ENCODE assay signal across 8 cellular contexts in the genomic region with DNA sequence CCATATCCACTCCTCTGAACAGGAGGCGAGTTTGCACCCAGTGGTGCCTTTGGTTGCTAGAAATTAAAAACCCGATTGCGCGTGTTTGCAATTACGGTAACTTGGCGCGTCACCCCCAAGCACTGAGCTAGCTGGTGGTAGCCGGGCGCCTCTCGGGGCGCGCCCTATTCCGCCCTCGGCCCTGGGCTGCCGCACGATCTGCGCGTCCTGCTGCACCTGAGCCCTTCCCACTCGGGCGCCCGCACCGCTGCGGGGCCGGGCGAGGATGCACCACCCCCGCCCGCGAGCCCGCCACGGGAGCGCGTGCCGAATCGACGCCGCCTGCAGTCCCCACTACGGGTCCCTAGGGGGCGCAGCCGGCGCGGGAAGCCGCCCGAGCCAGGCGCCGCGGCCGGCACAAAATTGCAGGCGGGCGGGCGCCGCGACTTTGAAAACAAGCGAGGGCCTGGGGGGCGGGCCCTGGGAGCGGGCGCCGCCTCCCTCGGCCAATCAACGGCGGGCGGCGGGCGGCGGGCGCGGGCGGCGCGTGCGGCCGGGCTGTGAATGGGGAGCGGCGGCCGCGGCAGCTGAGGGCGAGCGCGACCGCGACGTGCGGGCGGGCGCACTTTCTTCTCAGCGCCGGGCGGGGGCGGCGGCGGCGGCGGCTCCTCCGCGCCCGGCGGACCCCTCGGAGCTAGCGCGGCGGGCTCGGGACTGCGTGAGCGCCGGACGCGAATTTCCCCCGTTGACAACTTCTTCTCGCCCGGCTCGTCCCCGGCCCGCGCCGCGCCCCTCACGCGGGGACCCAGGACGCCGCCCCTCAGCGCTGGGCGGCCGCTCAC. TPM values are rescaled to one million over a fixed set of nuclear protein-coding genes. Genes with fewer than 3 reads are reported as not detected.
DNase-seq lines count a peak whose midpoint lies in the region; ATAC-seq and TF ChIP-seq lines count a peak whose summit lies in the region.

Gene SDK1 (plus strand): TSS at position 602 of the 821 bp plus-strand sequence. CDS start 335 bp downstream, outside the sequence.

- peak; percentile 91 for ATAC-seq in GM19025 (IDR thresholded peaks at IDR 0.05; ENCODE audit: low read depth, unreplicated experiment)
- peak; percentile 94 for ATAC-seq in HG03280 (IDR thresholded peaks at IDR 0.05; ENCODE audit: unreplicated experiment)
- peak; percentile 93 for ATAC-seq in activated CD8-positive, alpha-beta T cell treated with anti-CD3 and anti-CD28 coated beads for 36 hours

- H3K27me3 Mint-ChIP-seq in activated CD8-positive, alpha-beta T cell treated with anti-CD3 and anti-CD28 coated beads for 36 hours = peaks cover 30% of the 10 kb centered on the region

- no peaks in the 10 kb centered on the region for H3K36me3 Mint-ChIP-seq in activated CD8-positive, alpha-beta T cell treated with anti-CD3 and anti-CD28 coated beads for 36 hours (ENCODE audit: low read depth)

- intact Hi-C loops in activated CD8-positive, alpha-beta T cell treated with anti-CD3 and anti-CD28 coated beads for 36 hours (cut with micrococcal nuclease) = loop anchor here (5.0 kb wide), 1 partner anchor 371 kb away; no protein-coding TSS in a partner anchor

- no peak within 1 kb of the TSS for H3K27ac Mint-ChIP-seq in activated CD8-positive, alpha-beta T cell treated with anti-CD3 and anti-CD28 coated beads for 36 hours

- POLR2A ChIA-PET in activated CD8-positive, alpha-beta T cell treated with anti-CD3 and anti-CD28 coated beads for 36 hours (lab: Charles Lee) = interaction anchor here (0.9 to 1.4 kb wide), 2 partner anchors 65 to 164 kb away, joined by 3 to 5 read pairs; no protein-coding TSS in a partner anchor

- no peaks in the 10 kb centered on the region for H3K9me3 Mint-ChIP-seq in activated CD8-positive, alpha-beta T cell treated with anti-CD3 and anti-CD28 coated beads for 36 hours

- peak; percentile 66 for DNase-seq in AG08395 (ENCODE audit: low spot score)
- DNase-seq in NCI-H510A (lab: John Stamatoyannopoulos, UW) = peak; percentile 86
- peak; percentile 91 for DNase-seq in activated CD8-positive, alpha-beta T cell treated with anti-CD3 and anti-CD28 coated beads for 36 hours
- peak; percentile 83 for DNase-seq in effector CD4-positive, alpha-beta T cell
- DNase-seq in medulla oblongata (ENCODE audit: extremely low spot score) = peak; percentile 92
- DNase-seq in stimulated activated CD4-positive, alpha-beta T cell treated with anti-CD3 and anti-CD28 coated beads, TNF-alpha, amount 100 ng/mL, for 4 hours (ENCODE audit: low read depth in 3 of 3) = peak; percentile 83 to 91 (median 85)

- H3K4me3 Mint-ChIP-seq in activated CD8-positive, alpha-beta T cell treated with anti-CD3 and anti-CD28 coated beads for 36 hours = peak within 1 kb of the TSS; percentile 66

- CTCF ChIA-PET in activated CD8-positive, alpha-beta T cell treated with anti-CD3 and anti-CD28 coated beads for 36 hours (lab: Charles Lee) = interaction anchor here (0.9 to 2.2 kb wide), 11 partner anchors 9 to 423 kb away, joined by 3 to 19 read pairs (median 4); no protein-coding TSS in a partner anchor

- peak; percentile 85 for TF ChIP-seq CTCF in activated CD8-positive, alpha-beta T cell treated with anti-CD3 and anti-CD28 coated beads for 36 hours (IDR thresholded peaks at IDR 0.05)

- H3K4me1 Mint-ChIP-seq in activated CD8-positive, alpha-beta T cell treated with anti-CD3 and anti-CD28 coated beads for 36 hours (ENCODE audit: low read depth) = peaks cover 5% of the 10 kb centered on the region

RNA-seq across cellular contexts. Expression of gene SDK1, which starts in this region (rescaled TPM):
- total RNA-seq in activated CD8-positive, alpha-beta T cell treated with anti-CD3 and anti-CD28 coated beads for 36 hours = under 1 TPM; 0.25 to 0.78 TPM

Comparison
In these comparisons a context has a peak if more than half of its experiments do, and no peak if none do; other contexts are left out.
1. Peak in every context shown above with its lines: DNase-seq and ATAC-seq.
2. Peak in DNase-seq and ATAC-seq in activated CD8-positive, alpha-beta T cell treated with anti-CD3 and anti-CD28 coated beads for 36 hours; RNA of the gene not detected or under 1 TPM.